8 cellular contexts compared by ENCODE assay signal in genomic region chr17:58513913-58514794, GRCh38. TPM values are rescaled to one million over a fixed set of nuclear protein-coding genes. Genes with fewer than 3 reads are reported as not detected.
DNase-seq lines count a peak whose midpoint lies in the region; ATAC-seq, FAIRE-seq and TF ChIP-seq lines count a peak whose summit lies in the region.

TSS of gene MTMR4 (minus strand) at chr17:58514638. CDS start at chr17:58514407, 231 bp downstream.

- H3K36me3 Mint-ChIP-seq in CD14-positive monocyte = peaks cover 45 to 47% of the 10 kb centered on the region in 2 donors

- no peak for FAIRE-seq in kidney (lab: Jason Lieb, UNC)

- peaks cover 42% of the 10 kb centered on the region for H3K4me1 Mint-ChIP-seq in CD14-positive monocyte

- intact Hi-C loops in CD14-positive monocyte (cut with micrococcal nuclease) (loop anchor here in 1 of 2 donors (10.0 kb wide), 1 partner anchor 179 kb away; no protein-coding TSS in a partner anchor), kidney (cut with DNase I) (no loop called here)

- H3K4me1 ChIP-seq in kidney (ENCODE audit: control insufficient read depth in 1 of 2, insufficient read depth in 1 of 2, low read depth in 1 of 2, low read length in 2 of 2) = peaks cover 15 to 32% of the 10 kb centered on the region in 2 donors

- DNase-seq in CD14-positive monocyte (ENCODE audit: low spot score) (peak; percentile 68), HFF-Myc (ENCODE audit: extremely low read depth, low read depth) (no peak), NCI-H345 treated with DMSO at 0.1 percent for 48 hours (lab: John Stamatoyannopoulos, UW; ENCODE audit: unreplicated experiment) (peak; percentile 74), cerebellum (ENCODE audit: low spot score) (peak; percentile 95), kidney (peak; percentile 94)
- peak; percentile 59 for DNase-seq in activated CD4-positive, alpha-beta T cell treated with anti-CD3 and anti-CD28 coated beads for 1 hour
- peak; percentile 55 to 74 (median 66) for DNase-seq in stimulated activated CD4-positive, alpha-beta T cell treated with anti-CD3 and anti-CD28 coated beads, Interleukin-12 subunit alpha, Interleukin-12 subunit beta, amount 100 ng/mL, for 48 hours (ENCODE audit: low read depth in 2 of 3, low spot score in 1 of 3)

- peak within 1 kb of the TSS; percentile 85 to 92 for H3K4me3 Mint-ChIP-seq in CD14-positive monocyte

- no peak for ATAC-seq in HG02938 (IDR thresholded peaks at IDR 0.05; ENCODE audit: unreplicated experiment)

- H3K27ac ChIP-seq in kidney (ENCODE audit: low read depth in 2 of 2, low read length in 2 of 2) = peak within 1 kb of the TSS; percentile 72 to 81

- peak within 1 kb of the TSS in 6 of 7 donors; percentile 41 to 81 (median 56) for H3K27ac Mint-ChIP-seq in CD14-positive monocyte

- no peaks in the 10 kb centered on the region for H3K9me3 ChIP-seq in kidney (ENCODE audit: control insufficient read depth in 1 of 2, low read length in 2 of 2)

- H3K4me3 ChIP-seq in HFF-Myc (replicated peaks; ENCODE audit: low read depth, low read length) (peak within 1 kb of the TSS; percentile 71), kidney (ENCODE audit: low read length in 2 of 2) (peak within 1 kb of the TSS; percentile 52 to 66)

- TF ChIP-seq CTCF in CD14-positive monocyte (IDR thresholded peaks at IDR 0.05) = no peak
- no peak for TF ChIP-seq CTCF in HFF-Myc (IDR thresholded peaks at IDR 0.05; ENCODE audit: low read depth, low read length, missing control alignments)
- no peak for TF ChIP-seq CTCF in kidney (IDR thresholded peaks at IDR 0.05; ENCODE audit: borderline replicate concordance, extremely low read depth, insufficient read depth)

- peaks cover 0 to 4% (median 2%) of the 10 kb centered on the region in 3 donors for H3K27me3 Mint-ChIP-seq in CD14-positive monocyte (ENCODE audit: low read depth in 3 of 3)

- H3K9ac ChIP-seq in kidney (ENCODE audit: low read length in 2 of 2) = peak within 1 kb of the TSS; percentile 63 to 67

- peaks cover 23 to 26% of the 10 kb centered on the region in 2 donors for H3K36me3 ChIP-seq in kidney (ENCODE audit: control insufficient read depth in 1 of 2, insufficient read depth in 2 of 2, low read length in 2 of 2)

- H3K9me3 Mint-ChIP-seq in CD14-positive monocyte = no peaks in the 10 kb centered on the region

RNA-seq across cellular contexts. Expression of gene MTMR4, which starts in this region (rescaled TPM):
- polyA plus RNA-seq in CD14-positive monocyte (1 to 10 TPM; 7.2 to 8.4 TPM), kidney (ENCODE audit: insufficient read depth, low read depth, low replicate concordance) (13.3 TPM)
- total RNA-seq in cerebellum (119 TPM), kidney (42.9 TPM)
